Comparison of ENCODE assay signal across 16 cellular contexts in the genomic region with DNA sequence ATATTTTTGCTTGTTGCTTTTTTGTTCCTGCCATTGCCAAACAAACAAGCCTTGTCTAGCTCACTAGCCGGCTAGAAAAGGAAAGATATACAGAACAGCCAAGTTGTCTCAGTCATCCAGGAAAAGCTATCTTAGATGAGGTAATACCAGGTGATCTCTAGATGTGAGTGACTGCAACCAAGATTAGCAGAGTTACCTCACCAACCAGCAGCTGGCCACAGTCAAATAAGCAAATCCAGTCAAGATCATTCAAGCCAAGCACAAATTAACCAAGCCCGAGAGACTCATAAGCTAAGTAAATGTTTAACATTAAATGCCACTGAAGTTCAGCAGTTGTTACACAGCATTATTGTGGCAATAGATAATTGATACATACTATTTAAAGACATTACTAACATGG.
A peak's percentile ranks its signal among the peaks of the same experiment; 100 is the strongest.
DNase-seq lines count a peak whose midpoint lies in the region; ATAC-seq and TF ChIP-seq lines count a peak whose summit lies in the region.
"Had no signal": no experiment of that assay in that cellular context is flagged by ENCODE, and none has a peak within 500 bp of the region (broad histone marks: within the 10 kb centered on the region; RNA-seq: fewer than 3 reads in every experiment).

No MANE protein-coding gene starts in this region.

- no peak for TF ChIP-seq POLR2A in GM18505 (IDR thresholded peaks at IDR 0.05; ENCODE audit: borderline replicate concordance, extremely low read depth, insufficient read depth, insufficient read length)

- ATAC-seq in GM18505 (IDR thresholded peaks at IDR 0.05; ENCODE audit: unreplicated experiment) (peak; percentile 83), GM21528 (IDR thresholded peaks at IDR 0.05; ENCODE audit: low FRiP score, unreplicated experiment) (peak; percentile 85), HG03378 (IDR thresholded peaks at IDR 0.05; ENCODE audit: unreplicated experiment) (peak; percentile 80)

- no peak for TF ChIP-seq CTCF in fibroblast of pulmonary artery (IDR thresholded peaks at IDR 0.05; ENCODE audit: low read length, missing control alignments)

- peak; percentile 44 for DNase-seq in fibroblast of pulmonary artery (ENCODE audit: low read depth)
- no peak for DNase-seq in activated effector memory CD4-positive, alpha-beta T cell treated with anti-CD3 and anti-CD28 coated beads, Interleukin-2, amount 50 U/mL, for 16 hours
- no peak for DNase-seq in NCI-H128 (lab: John Stamatoyannopoulos, UW; ENCODE audit: unreplicated experiment)
- DNase-seq in NCI-H146 (lab: John Stamatoyannopoulos, UW): no peak
- DNase-seq in activated CD8-positive, alpha-beta memory T cell treated with anti-CD3 and anti-CD28 coated beads for 24 hours: no peak
- DNase-seq: activated CD4-positive, alpha-beta T cell treated with anti-CD3 and anti-CD28 coated beads for 4 hours; activated naive CD4-positive, alpha-beta T cell treated with anti-CD3 and anti-CD28 coated beads, Interleukin-2, amount 10 ng/mL, durations not matched to agents 7 days and 5 days; AML-193; NCI-H510A; ovary had no signal

- H3K4me3 ChIP-seq in fibroblast of pulmonary artery (replicated peaks; ENCODE audit: low read depth, low read length): no peak overlapping the region
- H3K4me3 ChIP-seq: HAP-1, ovary, SK-N-MC, suprapubic skin had no signal
